ENCODE assay signal across 13 cellular contexts in genomic region chr2:43305006-43305405, GRCh38.
DNase-seq lines count a peak whose midpoint lies in the region; ATAC-seq, FAIRE-seq and TF ChIP-seq lines count a peak whose summit lies in the region.
"Had no signal": no experiment of that assay in that cellular context is flagged by ENCODE, and none has a peak within 500 bp of the region (broad histone marks: within the 10 kb centered on the region; RNA-seq: fewer than 3 reads in every experiment).

No MANE protein-coding gene starts in this region.

- CTCF ChIA-PET in A549 (lab: Yijun Ruan, JAX) = interaction anchor here (0.5 to 1.2 kb wide), 2 partner anchors 60 to 70 kb away, joined by 3 to 4 read pairs; no protein-coding TSS in a partner anchor

- TF ChIP-seq RAD21 in A549 (conservative IDR thresholded peaks at IDR 0.05 in 1 of 2, IDR thresholded peaks at IDR 0.05 in 1 of 2) = no peak

- H2AFZ ChIP-seq in parathyroid adenoma = peak overlapping the region; percentile 31

- no peak for TF ChIP-seq EP300 in A549 (IDR thresholded peaks at IDR 0.05)

- TF ChIP-seq CTCF in A549 (IDR thresholded peaks at IDR 0.05) (no peak), ascending aorta (IDR thresholded peaks at IDR 0.05) (no peak), heart right ventricle (IDR thresholded peaks at IDR 0.05) (no peak), parathyroid adenoma (IDR thresholded peaks at IDR 0.05) (no peak)

- H3K36me3 ChIP-seq in ascending aorta (no peaks in the 10 kb centered on the region), heart right ventricle (no peaks in the 10 kb centered on the region), parathyroid adenoma (ENCODE audit: control insufficient read depth, insufficient read depth, low read length) (no peaks in the 10 kb centered on the region)
- H3K36me3 ChIP-seq: neutrophil, WERI-Rb-1 had no signal

- POLR2A ChIA-PET in A549 (lab: Yijun Ruan, JAX) = no interaction called here

- H3K27ac ChIP-seq in A549 (peak overlapping the region in 1 of 2 experiments; percentile 27; a peak in 1 of 6 replicates), ascending aorta (peak overlapping the region; percentile 82 to 84), heart right ventricle (peak overlapping the region; percentile 33 to 91 (median 80)), parathyroid adenoma (peak overlapping the region; percentile 78)
- H3K27ac ChIP-seq: neutrophil, WERI-Rb-1 had no signal

- H3K27me3 ChIP-seq in ascending aorta (no peaks in the 10 kb centered on the region), heart right ventricle (no peaks in the 10 kb centered on the region), parathyroid adenoma (ENCODE audit: control insufficient read depth, insufficient read depth, low read length) (no peaks in the 10 kb centered on the region)
- H3K27me3 ChIP-seq: dorsolateral prefrontal cortex, neutrophil had no signal

- no peak overlapping the region for H3K9ac ChIP-seq in parathyroid adenoma

- ATAC-seq in A549 (peak in 1 of 2 experiments; percentile 45; a peak in 3 of 6 replicates), heart right ventricle (peak; percentile 65 to 87 (median 76)), HG03196 (IDR thresholded peaks at IDR 0.05; ENCODE audit: unreplicated experiment) (no peak)

- no peak for TF ChIP-seq POLR2A in A549 (IDR thresholded peaks at IDR 0.05; ENCODE audit: low read length)

- peaks cover 2% of the 10 kb centered on the region for H3K79me2 ChIP-seq in parathyroid adenoma

- peak in 1 of 2 experiments; percentile 47 for DNase-seq in A549 (ENCODE audit: low read depth in 1 of 2, low spot score in 1 of 2)
- DNase-seq in ascending aorta (ENCODE audit: low spot score in 2 of 2) = peak in 1 of 2 donors; percentile 80
- peak in 1 of 2 donors; percentile 48 for DNase-seq in heart right ventricle
- DNase-seq in activated CD4-positive, alpha-beta T cell treated with anti-CD3 and anti-CD28 coated beads, Interleukin-2, amount 50 U/mL, for 1 hour = no peak
- no peak for DNase-seq in SIG-M5 (lab: John Stamatoyannopoulos, UW)
- no peak for DNase-seq in LoVo (ENCODE audit: low spot score)
- DNase-seq: dorsolateral prefrontal cortex, NCI-H1930, SHP77, WERI-Rb-1 had no signal

- intact Hi-C loops in ascending aorta (cut with DNase I) (no loop called here), heart right ventricle (cut with DNase I) (no loop called here)

- 27% methylated on average over 2 of the region's 2 CpGs for WGBS in A549 (ENCODE audit: missing lambda C conversion rate)
- WGBS in heart right ventricle, 2 donors = 0 to 2% methylated on average over 2 of the region's 2 CpGs

- H3K4me2 ChIP-seq in A549 (0 out of 3 replicates have a peak overlapping the region, but pooled peaks have one; percentile 5), parathyroid adenoma (ENCODE audit: low read length) (no peak overlapping the region)

- H3K4me3 ChIP-seq in A549 (no peak overlapping the region), ascending aorta (no peak overlapping the region), heart right ventricle (no peak overlapping the region), parathyroid adenoma (ENCODE audit: low read depth, low read length) (no peak overlapping the region)
- H3K4me3 ChIP-seq: dorsolateral prefrontal cortex had no signal

- no peak for FAIRE-seq in A549 (lab: Jason Lieb, UNC)

- H3K9me3 ChIP-seq in A549 (no peaks in the 10 kb centered on the region), ascending aorta (no peaks in the 10 kb centered on the region), heart right ventricle (no peaks in the 10 kb centered on the region), parathyroid adenoma (ENCODE audit: control insufficient read depth, low read length) (no peaks in the 10 kb centered on the region)
- H3K9me3 ChIP-seq: neutrophil had no signal

- H3K4me1 ChIP-seq in A549 (peaks cover 15% of the 10 kb centered on the region; the same call in 2 of the 3 replicates), ascending aorta (peaks cover 18 to 58% of the 10 kb centered on the region in 2 donors), heart right ventricle (peaks cover 14 to 72% (median 52%) of the 10 kb centered on the region in 9 donors), parathyroid adenoma (peaks cover 4% of the 10 kb centered on the region)

TF ChIP-seq in A549, 52 proteins besides CTCF, POLR2A, EP300 and RAD21:
- TF ChIP-seq USF2 (IDR thresholded peaks at IDR 0.05) = no peak
- no peak for TF ChIP-seq FOXS1 (CRISPR knock-in tag; IDR thresholded peaks at IDR 0.05)
- no peak for TF ChIP-seq KDM1A (IDR thresholded peaks at IDR 0.05; ENCODE audit: low read depth)
- no peak for TF ChIP-seq RCOR1 (IDR thresholded peaks at IDR 0.05; ENCODE audit: low read depth, low read length)
- TF ChIP-seq ZC3H11A (IDR thresholded peaks at IDR 0.05) = no peak
- TF ChIP-seq ZNF302 (CRISPR knock-in tag; IDR thresholded peaks at IDR 0.05) = no peak
- no peak for TF ChIP-seq NFE2L2 (conservative IDR thresholded peaks at IDR 0.05; ENCODE audit: low read length)
- TF ChIP-seq EHMT2 (IDR thresholded peaks at IDR 0.05; ENCODE audit: low read depth) = no peak
